ENCODE assay signal across 14 cellular contexts in the genomic region with DNA sequence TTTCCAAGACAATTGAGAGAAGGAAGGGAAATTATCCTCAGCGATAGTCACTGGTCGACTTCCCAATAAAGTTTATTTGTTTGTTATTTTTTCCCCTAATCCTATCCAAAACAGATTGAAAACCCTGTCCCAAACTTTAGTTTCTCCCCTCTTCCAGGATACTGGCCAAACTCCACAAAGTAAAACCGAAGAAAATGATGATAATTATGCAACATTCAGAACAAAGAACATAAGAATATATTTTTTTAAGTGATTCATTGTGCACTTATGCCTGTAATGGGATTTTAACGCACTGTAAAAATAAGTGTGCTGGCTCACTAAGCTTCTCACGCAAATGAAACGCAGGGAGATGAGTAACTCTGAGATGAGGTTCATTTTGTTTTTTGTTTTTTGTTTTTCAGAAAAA. TPM values are rescaled to one million over a fixed set of nuclear protein-coding genes. Genes with fewer than 3 reads are reported as not detected.
DNase-seq lines count a peak whose midpoint lies in the region; ATAC-seq, FAIRE-seq and TF ChIP-seq lines count a peak whose summit lies in the region.
"Had no signal": no experiment of that assay in that cellular context is flagged by ENCODE, and none has a peak within 500 bp of the region (broad histone marks: within the 10 kb centered on the region; RNA-seq: fewer than 3 reads in every experiment).

No MANE protein-coding gene starts in this region.

- ATAC-seq in GM18858 (IDR thresholded peaks at IDR 0.05; ENCODE audit: unreplicated experiment), result no peak
- ATAC-seq: CD8-positive, alpha-beta T cell had no signal

- H3K36me3 Mint-ChIP-seq in osteocyte (ENCODE audit: unreplicated experiment) (peaks cover 5% of the 10 kb centered on the region), endothelial cell (ENCODE audit: low read depth, unreplicated experiment) (no peaks in the 10 kb centered on the region)
- H3K36me3 Mint-ChIP-seq: brain; CD8-positive, alpha-beta T cell had no signal

- H3K4me1 ChIP-seq in ovary (ENCODE audit: insufficient read depth), result no peaks in the 10 kb centered on the region

- WGBS in ovary, 3 donors, result 36 to 55% (median 37%) methylated on average over 6 of the region's 6 CpGs

- H3K27ac Mint-ChIP-seq in osteocyte (ENCODE audit: unreplicated experiment) (peak overlapping the region; percentile 97), endothelial cell (ENCODE audit: unreplicated experiment) (no peak overlapping the region)
- H3K27ac Mint-ChIP-seq: CD8-positive, alpha-beta T cell had no signal

- no peak for TF ChIP-seq EP300 in ovary (IDR thresholded peaks at IDR 0.05)

- no peak overlapping the region for H3K27ac ChIP-seq in ovary
- H3K27ac ChIP-seq: epithelial cell of prostate had no signal

- H3K9me3 ChIP-seq in ovary, result no peaks in the 10 kb centered on the region

- H3K4me3 ChIP-seq in epithelial cell of esophagus (ENCODE audit: low read length) (no peak overlapping the region), ovary (no peak overlapping the region)

- peak overlapping the region; percentile 81 for H3K4me3 Mint-ChIP-seq in osteocyte (ENCODE audit: unreplicated experiment)
- H3K4me3 Mint-ChIP-seq in endothelial cell (ENCODE audit: unreplicated experiment), result no peak overlapping the region
- H3K4me3 Mint-ChIP-seq: CD8-positive, alpha-beta T cell had no signal

- intact Hi-C loops in ovary (cut with DNase I), result no loop called here

- DNase-seq in EH (ENCODE audit: low read depth) (peak; percentile 96), RCC 7860 (ENCODE audit: low spot score) (peak; percentile 65), epithelial cell of esophagus (ENCODE audit: low read depth) (peak; percentile 46), osteocyte (ENCODE audit: extremely low spot score, unreplicated experiment) (no peak), DMS153 (lab: John Stamatoyannopoulos, UW) (no peak), ovary (no peak), endothelial cell (ENCODE audit: low spot score) (no peak)
- DNase-seq: activated T-cell treated with anti-CD3 and anti-CD28 coated beads, Interleukin-2, amount 50 U/mL, for 1 hour; CD8-positive, alpha-beta T cell; MM.1S; NCI-H2107 had no signal

- TF ChIP-seq CTCF in epithelial cell of esophagus (IDR thresholded peaks at IDR 0.05; ENCODE audit: insufficient read depth, low read depth, low read length, missing control alignments) (no peak), osteocyte (IDR thresholded peaks at IDR 0.05) (no peak), ovary (IDR thresholded peaks at IDR 0.05) (no peak), endothelial cell (IDR thresholded peaks at IDR 0.05; ENCODE audit: unreplicated experiment) (no peak)

- H3K27me3 Mint-ChIP-seq in osteocyte (ENCODE audit: unreplicated experiment) (no peaks in the 10 kb centered on the region), endothelial cell (ENCODE audit: unreplicated experiment) (peaks cover 3% of the 10 kb centered on the region)

- no peak for TF ChIP-seq POLR2A in ovary (IDR thresholded peaks at IDR 0.05)

- H3K4me1 Mint-ChIP-seq in osteocyte (ENCODE audit: unreplicated experiment), result peaks cover 90% of the 10 kb centered on the region
- H3K4me1 Mint-ChIP-seq in endothelial cell (ENCODE audit: unreplicated experiment), result no peaks in the 10 kb centered on the region

- no peaks in the 10 kb centered on the region for H3K36me3 ChIP-seq in ovary

- no peaks in the 10 kb centered on the region for H3K9me3 Mint-ChIP-seq in osteocyte (ENCODE audit: unreplicated experiment)
- H3K9me3 Mint-ChIP-seq in endothelial cell (ENCODE audit: unreplicated experiment), result no peaks in the 10 kb centered on the region
- H3K9me3 Mint-ChIP-seq: CD8-positive, alpha-beta T cell had no signal

- FAIRE-seq in RCC 7860 (lab: Jason Lieb, UNC), result peak; percentile 88

- no peaks in the 10 kb centered on the region for H3K27me3 ChIP-seq in ovary

RNA-seq across cellular contexts. Expression of a gene that starts 6.0 kb away (rescaled TPM):
- total RNA-seq in osteocyte (38.0 and 38.3 TPM in 2 replicates), ovary (1 to 10 TPM in 2 of 7 donors, under 1 TPM in 5; 0.12 to 2.9 (median 0.57) TPM), endothelial cell (ENCODE audit: unreplicated experiment) (not detected)
- polyA plus RNA-seq in ovary, result under 1 TPM in 1 of 2 donors, not detected in 1; 0.39 TPM
- total RNA-seq: CD8-positive, alpha-beta T cell had no signal

Comparison
In these comparisons a context has a peak if more than half of its experiments do, and no peak if none do; other contexts are left out.
1. DNase-seq: peak in EH (single experiment), RCC 7860 (single experiment) and epithelial cell of esophagus (single experiment); none in osteocyte (single experiment), DMS153 (single experiment), ovary (0 of 5) and endothelial cell (single experiment).